Comparison of ENCODE assay signal across 11 cellular contexts in the genomic region with DNA sequence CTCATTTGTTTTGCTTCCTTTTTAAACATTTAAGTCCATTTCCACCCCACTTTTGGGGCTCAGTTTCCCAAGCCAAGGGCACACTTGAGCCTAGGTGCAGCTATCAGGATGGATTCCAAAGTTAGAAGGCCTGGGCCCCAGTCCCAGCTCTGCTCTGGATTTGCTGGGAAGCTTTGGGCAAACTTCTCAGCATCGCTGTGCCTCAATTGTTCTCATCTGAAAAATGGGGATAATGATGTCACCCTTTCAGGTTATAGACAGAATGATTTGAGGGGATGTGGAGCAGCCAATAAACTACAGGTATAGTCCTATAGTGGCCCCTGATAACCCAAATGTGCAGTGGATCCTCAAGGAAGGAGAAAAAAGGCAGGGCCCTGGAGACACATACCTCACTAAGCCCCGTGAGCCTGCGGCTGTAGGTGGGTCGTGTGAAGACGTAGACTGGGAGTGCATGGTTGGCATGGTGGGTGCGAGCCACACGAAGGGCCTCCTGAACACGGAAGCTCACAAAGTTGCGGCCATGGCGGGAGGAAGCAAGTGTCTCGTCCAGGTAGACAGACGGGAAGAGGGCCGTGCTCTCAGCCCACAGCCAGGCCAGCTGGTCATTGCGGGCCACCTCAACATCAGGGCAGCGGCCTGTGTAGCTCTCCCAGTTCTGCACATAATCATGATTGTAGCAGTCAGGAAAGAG. TPM values are rescaled to one million over a fixed set of nuclear protein-coding genes. Genes with fewer than 3 reads are reported as not detected.
DNase-seq lines count a peak whose midpoint lies in the region; ATAC-seq, FAIRE-seq and TF ChIP-seq lines count a peak whose summit lies in the region.
"Had no signal": no experiment of that assay in that cellular context is flagged by ENCODE, and none has a peak within 500 bp of the region (broad histone marks: within the 10 kb centered on the region; RNA-seq: fewer than 3 reads in every experiment).

No MANE protein-coding gene starts in this region.

- H3K9me3 Mint-ChIP-seq in activated T-cell treated with anti-CD3 and anti-CD28 coated beads, Interleukin-2, amount 50 U/mL, for 72 hours, result no peaks in the 10 kb centered on the region
- H3K9me3 Mint-ChIP-seq in mesothelial cell of epicardium, result no peaks in the 10 kb centered on the region

- intact Hi-C loops in K562 (cut with micrococcal nuclease), result no loop called here

- H3K9me3 ChIP-seq in K562 (replicated peaks; ENCODE audit: control insufficient read depth, insufficient read depth, low read depth, low read length) (no peaks in the 10 kb centered on the region), thoracic aorta (no peaks in the 10 kb centered on the region)

- CTCF ChIA-PET in K562 (lab: Yijun Ruan, JAX; ENCODE audit: low intra/inter-chr PET ratio), result no interaction called here

- no peak overlapping the region for H3K27ac Mint-ChIP-seq in activated T-cell treated with anti-CD3 and anti-CD28 coated beads, Interleukin-2, amount 50 U/mL, for 72 hours
- no peak overlapping the region for H3K27ac Mint-ChIP-seq in mesothelial cell of epicardium

- no peaks in the 10 kb centered on the region for H3K27me3 ChIP-seq in K562 (ENCODE audit: control insufficient read depth in 2 of 2, insufficient read depth in 2 of 2, low read length in 2 of 2)
- H3K27me3 ChIP-seq in thoracic aorta (replicated peaks; ENCODE audit: insufficient read depth), result no peaks in the 10 kb centered on the region

- TF ChIP-seq RAD21 in K562 (CRISPR knock-in tag; conservative IDR thresholded peaks at IDR 0.05 in 1 of 2, IDR thresholded peaks at IDR 0.05 in 1 of 2), result no peak

- no peaks in the 10 kb centered on the region for H3K9me1 ChIP-seq in K562 (ENCODE audit: control insufficient read depth, insufficient read depth, low read length)

- no peak for ATAC-seq in activated T-cell treated with anti-CD3 and anti-CD28 coated beads, Interleukin-2, amount 50 U/mL, for 72 hours (replicated peaks in 1 of 2)
- ATAC-seq in K562 (no peak), thoracic aorta (ENCODE audit: insufficient number of reproducible peaks, low FRiP score, low read depth) (no peak)

- H3K9ac ChIP-seq in K562 (ENCODE audit: insufficient read depth in 1 of 2, low read depth in 2 of 2, low read length in 2 of 2), result peak overlapping the region in 1 of 2 experiments; percentile 98; a peak in 2 of 4 replicates

- peaks cover 33 to 77% of the 10 kb centered on the region in 2 experiments for H3K4me1 ChIP-seq in K562 (replicated peaks in 1 of 2; ENCODE audit: control insufficient read depth in 2 of 2, insufficient read depth in 2 of 2, low read length in 2 of 2)
- peaks cover 26 to 43% of the 10 kb centered on the region in 2 donors for H3K4me1 ChIP-seq in thoracic aorta (ENCODE audit: control insufficient read depth in 1 of 2, low read depth in 2 of 2)

- no peak for DNase-seq in activated T-cell treated with anti-CD3 and anti-CD28 coated beads, Interleukin-2, amount 50 U/mL, for 72 hours
- DNase-seq in activated T-cell treated with anti-CD3 and anti-CD28 coated beads, Interleukin-2, amount 50 U/mL, for 1 hour, result no peak
- DNase-seq in K562 (ENCODE audit: extremely low read depth in 1 of 4, low spot score in 3 of 4) (no peak), mesothelial cell of epicardium (ENCODE audit: low spot score in 2 of 2, unreplicated experiment in 2 of 2) (no peak), thoracic aorta (ENCODE audit: low spot score) (no peak), NCI-H226 (no peak), OCI-M2 (lab: John Stamatoyannopoulos, UW; ENCODE audit: unreplicated experiment) (no peak), D721Med (ENCODE audit: insufficient read length, low spot score) (no peak)
- DNase-seq: NCI-H1436 had no signal

- no peaks in the 10 kb centered on the region for H4K20me1 ChIP-seq in K562 (replicated peaks; ENCODE audit: control insufficient read depth, insufficient read depth, low read length)

- H3K27ac ChIP-seq in K562 (ENCODE audit: extremely low read depth, low read depth, low read length) (no peak overlapping the region; the same call in 2 of the 3 replicates), thoracic aorta (no peak overlapping the region)

- no peak for TF ChIP-seq CTCF in K562 (IDR thresholded peaks at IDR 0.05 in 2 of 3, conservative IDR thresholded peaks at IDR 0.05 in 1 of 3; ENCODE audit: insufficient read depth in 2 of 3, low read depth in 1 of 3, low read length in 3 of 3)
- TF ChIP-seq CTCF in mesothelial cell of epicardium (IDR thresholded peaks at IDR 0.05; ENCODE audit: unreplicated experiment), result no peak
- TF ChIP-seq CTCF in thoracic aorta (IDR thresholded peaks at IDR 0.05), result no peak
- TF ChIP-seq CTCF in D721Med (IDR thresholded peaks at IDR 0.05; ENCODE audit: insufficient read depth, missing control alignments), result no peak

- FAIRE-seq in K562 (lab: Jason Lieb, UNC) (no peak), D721Med (lab: Jason Lieb, UNC) (no peak)
- FAIRE-seq: GM19239, islet of Langerhans had no signal

- no peaks in the 10 kb centered on the region for H3K36me3 Mint-ChIP-seq in activated T-cell treated with anti-CD3 and anti-CD28 coated beads, Interleukin-2, amount 50 U/mL, for 72 hours (ENCODE audit: insufficient read depth in 2 of 2)
- peaks cover 16% of the 10 kb centered on the region for H3K36me3 Mint-ChIP-seq in mesothelial cell of epicardium

- WGBS in K562 (ENCODE audit: insufficient coverage, low coverage, missing lambda C conversion rate), result 92% methylated on average over 14 of the region's 15 CpGs

- POLR2A ChIA-PET in K562 (lab: Yijun Ruan, JAX), result interaction anchor here (0.6 to 1.2 kb wide), 7 partner anchors 9 to 474 kb away, joined by 3 to 5 read pairs (median 3); partner anchors contain the start of genes HYAL1, IFRD2 and TUSC2

- BruUV-seq in K562 (replicated peaks; lab: Mats Ljungman, UMichigan), result no TSS peak

- TF ChIP-seq EP300 in K562 (IDR thresholded peaks at IDR 0.05; ENCODE audit: low read length), result no peak

- H3K27me3 Mint-ChIP-seq in activated T-cell treated with anti-CD3 and anti-CD28 coated beads, Interleukin-2, amount 50 U/mL, for 72 hours (ENCODE audit: low read depth), result no peaks in the 10 kb centered on the region
- no peaks in the 10 kb centered on the region for H3K27me3 Mint-ChIP-seq in mesothelial cell of epicardium (ENCODE audit: low read depth)

- H3K4me3 ChIP-seq in K562, result no peak overlapping the region
- peak overlapping the region; percentile 73 for H3K4me3 ChIP-seq in thoracic aorta

- no peak overlapping the region for H2AFZ ChIP-seq in K562 (ENCODE audit: low read depth, low read length)

- H3K4me2 ChIP-seq in K562 (ENCODE audit: insufficient read depth, low read length), result no peak overlapping the region

- TF ChIP-seq POLR2A in K562 (conservative IDR thresholded peaks at IDR 0.05), result no peak

- peak overlapping the region; percentile 0 to 18 for H3K4me3 Mint-ChIP-seq in activated T-cell treated with anti-CD3 and anti-CD28 coated beads, Interleukin-2, amount 50 U/mL, for 72 hours
- H3K4me3 Mint-ChIP-seq in mesothelial cell of epicardium, result peak overlapping the region; percentile 88

- in situ Hi-C loops in K562 (cut with MboI), result no loop called here

- H3K36me3 ChIP-seq in K562 (ENCODE audit: control insufficient read depth, insufficient read depth, low read length) (peaks cover 23% of the 10 kb centered on the region; the same call in 2 of the 3 replicates), thoracic aorta (peaks cover 4% of the 10 kb centered on the region)

- H3K79me2 ChIP-seq in K562 (ENCODE audit: control insufficient read depth, insufficient read depth, low read length), result peaks cover 22% of the 10 kb centered on the region

- H3K4me1 Mint-ChIP-seq in activated T-cell treated with anti-CD3 and anti-CD28 coated beads, Interleukin-2, amount 50 U/mL, for 72 hours (ENCODE audit: low read depth), result peaks cover 36% of the 10 kb centered on the region
- H3K4me1 Mint-ChIP-seq in mesothelial cell of epicardium, result peaks cover 51% of the 10 kb centered on the region

RNA-seq across cellular contexts. Expression of gene HYAL2, which starts 3.2 kb away (rescaled TPM):
- total RNA-seq in activated T-cell treated with anti-CD3 and anti-CD28 coated beads, Interleukin-2, amount 50 U/mL, for 72 hours, result 1 to 10 TPM; 4.6 to 4.8 TPM
- 8.0 and 38.1 TPM in 2 replicates for total RNA-seq in K562 (2011; cell fraction: chromatin; rRNA removed; ENCODE audit: low replicate concordance)
- 51.5 and 52.6 TPM in 2 replicates for total RNA-seq in K562 (2011; cell fraction: nucleolus; rRNA removed)
- 19.1 and 27.8 TPM in 2 replicates for total RNA-seq in K562 (2011; cell fraction: nucleoplasm; rRNA removed)
- total RNA-seq in K562 (2014; rRNA removed) (18.4 and 22.7 TPM in 2 replicates), K562 (2014; rRNA removed; fragmentation: Illumina TruSeq; extraction: Trizol) (3.1 and 4.0 TPM in 2 replicates), K562 (2015; rRNA removed; fragmentation: Illumina TruSeq; extraction: Trizol) (11.2 and 11.4 TPM in 2 replicates), K562 (2021) (12.4 and 13.3 TPM in 2 replicates), mesothelial cell of epicardium (71.5 to 76.3 TPM (median 75.1 TPM) in 3 replicates), thoracic aorta (10 to 100 TPM; 86.5 to 87.5 TPM)
- polyA plus RNA-seq in K562 (2011; rRNA removed) (13.4 and 18.8 TPM in 2 replicates), K562 (2014; fragmentation: Illumina TruSeq; extraction: Trizol) (10.2 and 13.1 TPM in 2 replicates), K562 (2014; fragmentation: Nextera tagmentation; extraction: Ambion mirVana) (under 1 TPM in 1 of 2 experiments, not detected in 1; 0.36 TPM), K562 (2014; rRNA removed) (11.4 and 19.4 TPM in 2 replicates)
- polyA plus RNA-seq in K562 (2011; cell fraction: cytosol; rRNA removed), result 24.8 and 51.5 TPM in 2 replicates
- 18.0 and 26.1 TPM in 2 replicates for polyA plus RNA-seq in K562 (2011; cell fraction: nucleus; rRNA removed)
- 10.3 and 10.6 TPM in 2 replicates for polyA plus RNA-seq in K562 (2012)
- polyA minus RNA-seq in K562 (2011; rRNA and poly(A)+ RNA removed), result 9.3 and 12.8 TPM in 2 replicates
- polyA minus RNA-seq in K562 (2011; cell fraction: cytosol; rRNA and poly(A)+ RNA removed), result 13.1 and 14.7 TPM in 2 replicates
- 14.7 and 16.8 TPM in 2 replicates for polyA minus RNA-seq in K562 (2011; cell fraction: nucleus; rRNA and poly(A)+ RNA removed)

RNA-seq across cellular contexts. Expression of gene TUSC2, which starts 8.7 kb away (rescaled TPM):
- total RNA-seq in activated T-cell treated with anti-CD3 and anti-CD28 coated beads, Interleukin-2, amount 50 U/mL, for 72 hours, result 10 to 100 TPM; 16.2 to 16.8 TPM
- total RNA-seq in K562 (2011; cell fraction: chromatin; rRNA removed; ENCODE audit: low replicate concordance), result 4.5 and 14.6 TPM in 2 replicates
- 13.3 and 14.6 TPM in 2 replicates for total RNA-seq in K562 (2011; cell fraction: nucleolus; rRNA removed)
- 12.8 and 17.5 TPM in 2 replicates for total RNA-seq in K562 (2011; cell fraction: nucleoplasm; rRNA removed)
- total RNA-seq in K562 (2014; rRNA removed) (39.9 TPM in 2 replicates), K562 (2014; rRNA removed; fragmentation: Illumina TruSeq; extraction: Trizol) (14.5 and 16.1 TPM in 2 replicates), K562 (2015; rRNA removed; fragmentation: Illumina TruSeq; extraction: Trizol) (17.2 and 18.5 TPM in 2 replicates), K562 (2021) (24.6 and 25.8 TPM in 2 replicates), mesothelial cell of epicardium (19.8 to 23.3 TPM (median 20.3 TPM) in 3 replicates), thoracic aorta (10 to 100 TPM; 12.6 to 19.4 TPM)
- polyA plus RNA-seq in K562 (2011; rRNA removed) (28.0 and 28.4 TPM in 2 replicates), K562 (2014; fragmentation: Illumina TruSeq; extraction: Trizol) (24.2 and 26.1 TPM in 2 replicates), K562 (2014; fragmentation: Nextera tagmentation; extraction: Ambion mirVana) (1 to 10 TPM; 2.8 to 4.4 TPM), K562 (2014; rRNA removed) (60.5 and 67.5 TPM in 2 replicates)
- 37.6 and 58.4 TPM in 2 replicates for polyA plus RNA-seq in K562 (2011; cell fraction: cytosol; rRNA removed)
- 21.9 and 23.6 TPM in 2 replicates for polyA plus RNA-seq in K562 (2011; cell fraction: nucleus; rRNA removed)
- 19.2 and 26.6 TPM in 2 replicates for polyA plus RNA-seq in K562 (2012)
- polyA minus RNA-seq in K562 (2011; rRNA and poly(A)+ RNA removed), result 7.5 and 10.5 TPM in 2 replicates
- polyA minus RNA-seq in K562 (2011; cell fraction: cytosol; rRNA and poly(A)+ RNA removed), result 5.4 and 8.1 TPM in 2 replicates
- polyA minus RNA-seq in K562 (2011; cell fraction: nucleus; rRNA and poly(A)+ RNA removed), result 4.4 and 6.6 TPM in 2 replicates

RNA-seq across cellular contexts. Expression of gene HYAL1, which starts 16.0 kb away (rescaled TPM):
- under 1 TPM in 1 of 2 donors, not detected in 1; 0.19 TPM for total RNA-seq in activated T-cell treated with anti-CD3 and anti-CD28 coated beads, Interleukin-2, amount 50 U/mL, for 72 hours
- total RNA-seq in K562 (2011; cell fraction: chromatin; rRNA removed; ENCODE audit: low replicate concordance), result 6.0 and 12.8 TPM in 2 replicates
- total RNA-seq in K562 (2011; cell fraction: nucleolus; rRNA removed), result 15.3 and 15.9 TPM in 2 replicates
- 11.7 and 12.2 TPM in 2 replicates for total RNA-seq in K562 (2011; cell fraction: nucleoplasm; rRNA removed)
- total RNA-seq in K562 (2014; rRNA removed) (5.4 and 8.0 TPM in 2 replicates), K562 (2014; rRNA removed; fragmentation: Illumina TruSeq; extraction: Trizol) (2.9 and 3.3 TPM in 2 replicates), K562 (2015; rRNA removed; fragmentation: Illumina TruSeq; extraction: Trizol) (4.7 and 5.3 TPM in 2 replicates), K562 (2021) (8.3 and 8.4 TPM in 2 replicates), mesothelial cell of epicardium (2.4 to 3.5 TPM (median 2.7 TPM) in 3 replicates), thoracic aorta (1 to 10 TPM; 5.8 to 6.1 TPM)
- polyA plus RNA-seq in K562 (2011; rRNA removed) (3.1 and 5.7 TPM in 2 replicates), K562 (2014; fragmentation: Illumina TruSeq; extraction: Trizol) (7.5 and 7.7 TPM in 2 replicates), K562 (2014; fragmentation: Nextera tagmentation; extraction: Ambion mirVana) (1 to 10 TPM; 1.4 to 1.6 TPM), K562 (2014; rRNA removed) (7.9 and 8.5 TPM in 2 replicates)
- polyA plus RNA-seq in K562 (2011; cell fraction: cytosol; rRNA removed), result 4.7 and 6.0 TPM in 2 replicates
- polyA plus RNA-seq in K562 (2011; cell fraction: nucleus; rRNA removed), result 7.4 and 8.4 TPM in 2 replicates
- polyA plus RNA-seq in K562 (2012), result 4.4 and 7.4 TPM in 2 replicates
- 3.6 and 4.0 TPM in 2 replicates for polyA minus RNA-seq in K562 (2011; rRNA and poly(A)+ RNA removed)
- 1.7 and 5.0 TPM in 2 replicates for polyA minus RNA-seq in K562 (2011; cell fraction: cytosol; rRNA and poly(A)+ RNA removed)
- 3.1 and 9.3 TPM in 2 replicates for polyA minus RNA-seq in K562 (2011; cell fraction: nucleus; rRNA and poly(A)+ RNA removed)

RNA-seq across cellular contexts. Expression of gene HYAL3, which starts 20.1 kb away (rescaled TPM):
- 1 to 10 TPM; 6.7 to 7.1 TPM for total RNA-seq in activated T-cell treated with anti-CD3 and anti-CD28 coated beads, Interleukin-2, amount 50 U/mL, for 72 hours
- 5.1 and 18.1 TPM in 2 replicates for total RNA-seq in K562 (2011; cell fraction: chromatin; rRNA removed; ENCODE audit: low replicate concordance)
- 10.5 and 12.3 TPM in 2 replicates for total RNA-seq in K562 (2011; cell fraction: nucleolus; rRNA removed)
- total RNA-seq in K562 (2011; cell fraction: nucleoplasm; rRNA removed), result 6.0 and 7.5 TPM in 2 replicates
- total RNA-seq in K562 (2014; rRNA removed), result 6.8 and 12.8 TPM in 2 replicates
- total RNA-seq in K562 (2014; rRNA removed; fragmentation: Illumina TruSeq; extraction: Trizol), result 2.1 and 2.4 TPM in 2 replicates
- 8.3 and 9.1 TPM in 2 replicates for total RNA-seq in K562 (2015; rRNA removed; fragmentation: Illumina TruSeq; extraction: Trizol)
- total RNA-seq in K562 (2021), result 7.0 and 9.8 TPM in 2 replicates
- polyA plus RNA-seq in K562 (2011; rRNA removed), result 5.4 and 6.8 TPM in 2 replicates
- 10.7 and 28.9 TPM in 2 replicates for polyA plus RNA-seq in K562 (2011; cell fraction: cytosol; rRNA removed)
- polyA plus RNA-seq in K562 (2011; cell fraction: nucleus; rRNA removed), result 11.9 and 20.3 TPM in 2 replicates
- polyA plus RNA-seq in K562 (2012), result 8.0 and 13.8 TPM in 2 replicates
- 9.1 and 9.8 TPM in 2 replicates for polyA plus RNA-seq in K562 (2014; fragmentation: Illumina TruSeq; extraction: Trizol)
- 1 to 10 TPM in 1 of 2 experiments, under 1 TPM in 1; 0.38 to 1.0 TPM for polyA plus RNA-seq in K562 (2014; fragmentation: Nextera tagmentation; extraction: Ambion mirVana)
- polyA plus RNA-seq in K562 (2014; rRNA removed), result 9.0 and 16.5 TPM in 2 replicates
- 1.7 and 2.9 TPM in 2 replicates for polyA minus RNA-seq in K562 (2011; rRNA and poly(A)+ RNA removed)
- 3.8 and 4.4 TPM in 2 replicates for polyA minus RNA-seq in K562 (2011; cell fraction: cytosol; rRNA and poly(A)+ RNA removed)
- 5.4 and 6.2 TPM in 2 replicates for polyA minus RNA-seq in K562 (2011; cell fraction: nucleus; rRNA and poly(A)+ RNA removed)
- total RNA-seq in mesothelial cell of epicardium, result 2.9 to 3.0 TPM (median 2.9 TPM) in 3 replicates
- 1 to 10 TPM in 1 of 2 donors, under 1 TPM in 1; 0.35 to 1.4 TPM for total RNA-seq in thoracic aorta

RNA-seq across cellular contexts. Expression of gene NAA80, which starts 20.1 kb away (rescaled TPM):
- total RNA-seq in activated T-cell treated with anti-CD3 and anti-CD28 coated beads, Interleukin-2, amount 50 U/mL, for 72 hours, result 10 to 100 TPM; 19.5 to 20.0 TPM
- 16.2 and 63.0 TPM in 2 replicates for total RNA-seq in K562 (2011; cell fraction: chromatin; rRNA removed; ENCODE audit: low replicate concordance)
- 43.6 and 46.5 TPM in 2 replicates for total RNA-seq in K562 (2011; cell fraction: nucleolus; rRNA removed)
- 23.6 and 28.2 TPM in 2 replicates for total RNA-seq in K562 (2011; cell fraction: nucleoplasm; rRNA removed)
- total RNA-seq in K562 (2014; rRNA removed), result 12.8 and 19.6 TPM in 2 replicates
- total RNA-seq in K562 (2014; rRNA removed; fragmentation: Illumina TruSeq; extraction: Trizol), result 3.6 and 4.5 TPM in 2 replicates
- total RNA-seq in K562 (2015; rRNA removed; fragmentation: Illumina TruSeq; extraction: Trizol), result 7.7 and 8.4 TPM in 2 replicates
- total RNA-seq in K562 (2021), result 17.1 and 20.8 TPM in 2 replicates
- 8.6 and 21.4 TPM in 2 replicates for polyA plus RNA-seq in K562 (2011; rRNA removed)
- 18.4 and 19.8 TPM in 2 replicates for polyA plus RNA-seq in K562 (2011; cell fraction: cytosol; rRNA removed)
- polyA plus RNA-seq in K562 (2011; cell fraction: nucleus; rRNA removed), result 94.4 and 123 TPM in 2 replicates
- polyA plus RNA-seq in K562 (2012), result 14.0 and 25.1 TPM in 2 replicates
- 18.1 and 23.5 TPM in 2 replicates for polyA plus RNA-seq in K562 (2014; fragmentation: Illumina TruSeq; extraction: Trizol)
- polyA plus RNA-seq in K562 (2014; fragmentation: Nextera tagmentation; extraction: Ambion mirVana), result 1 to 10 TPM in 1 of 2 experiments, under 1 TPM in 1; 0.82 to 1.7 TPM
- 13.6 and 24.0 TPM in 2 replicates for polyA plus RNA-seq in K562 (2014; rRNA removed)
- 7.3 and 8.6 TPM in 2 replicates for polyA minus RNA-seq in K562 (2011; rRNA and poly(A)+ RNA removed)
- 5.2 and 5.9 TPM in 2 replicates for polyA minus RNA-seq in K562 (2011; cell fraction: cytosol; rRNA and poly(A)+ RNA removed)
- 27.1 and 33.3 TPM in 2 replicates for polyA minus RNA-seq in K562 (2011; cell fraction: nucleus; rRNA and poly(A)+ RNA removed)
- 14.5 to 17.3 TPM (median 15.4 TPM) in 3 replicates for total RNA-seq in mesothelial cell of epicardium
- total RNA-seq in thoracic aorta, result 1 to 10 TPM; 8.3 to 8.7 TPM
